In the genomic region with DNA sequence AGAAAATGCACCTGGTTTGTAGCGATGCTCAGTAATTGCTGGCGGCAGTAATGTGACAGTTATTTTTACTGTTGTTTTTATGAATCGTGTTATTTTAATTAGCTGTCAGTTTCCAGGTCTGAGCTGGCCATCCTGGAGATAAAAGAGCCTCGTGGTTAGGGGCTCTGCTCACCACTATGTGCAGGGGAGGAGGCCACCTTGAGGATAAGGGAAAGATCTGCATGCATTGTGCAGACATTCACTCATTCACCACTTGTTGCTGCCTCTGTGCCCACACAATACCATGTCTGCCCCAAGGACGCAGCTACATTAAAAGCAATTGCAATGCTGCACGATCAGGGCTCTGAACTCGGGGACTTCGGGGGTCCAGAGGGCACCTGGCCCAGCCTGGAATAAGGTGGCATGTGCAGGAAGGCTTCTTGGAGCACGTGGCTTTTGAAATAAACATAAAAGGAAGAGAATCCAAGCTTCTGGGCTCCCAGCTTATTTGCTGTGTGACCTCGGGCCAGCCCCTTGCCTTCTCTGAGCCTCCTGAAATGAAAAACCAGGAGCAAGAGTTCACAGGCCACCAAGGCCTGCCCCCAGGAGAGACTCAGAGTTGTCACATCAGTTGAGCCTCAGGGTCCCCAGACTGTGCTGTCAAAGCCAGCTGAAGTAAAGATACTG, we compare ENCODE assay signal across 14 cellular contexts. TPM values are rescaled to one million over a fixed set of nuclear protein-coding genes. Genes with fewer than 3 reads are reported as not detected.
DNase-seq lines count a peak whose midpoint lies in the region; ATAC-seq, FAIRE-seq and TF ChIP-seq lines count a peak whose summit lies in the region.
"Had no signal": no experiment of that assay in that cellular context is flagged by ENCODE, and none has a peak within 500 bp of the region (broad histone marks: within the 10 kb centered on the region; RNA-seq: fewer than 3 reads in every experiment).

No MANE protein-coding gene starts in this region.

- H3K36me3 ChIP-seq in cardiac muscle cell (no peaks in the 10 kb centered on the region), astrocyte (ENCODE audit: insufficient read depth, low read length) (no peaks in the 10 kb centered on the region), keratinocyte (ENCODE audit: control insufficient read depth in 2 of 2, extremely low read depth in 1 of 2, insufficient read depth in 2 of 2, low read length in 2 of 2) (no peaks in the 10 kb centered on the region), vagina (no peaks in the 10 kb centered on the region)
- H3K36me3 ChIP-seq: BLaER1, colonic mucosa had no signal

- H3K79me2 ChIP-seq in astrocyte (ENCODE audit: insufficient read depth, low read length) (no peaks in the 10 kb centered on the region), keratinocyte (ENCODE audit: control insufficient read depth, insufficient read depth, low read length) (no peaks in the 10 kb centered on the region)

- H3K9me3 Mint-ChIP-seq in astrocyte (ENCODE audit: unreplicated experiment): no peaks in the 10 kb centered on the region

- peaks cover 48% of the 10 kb centered on the region for H3K27me3 Mint-ChIP-seq in astrocyte (ENCODE audit: low read depth, unreplicated experiment)

- no peaks in the 10 kb centered on the region for H4K20me1 ChIP-seq in astrocyte (ENCODE audit: insufficient read depth, low read length)
- H4K20me1 ChIP-seq in keratinocyte (ENCODE audit: control insufficient read depth, extremely low read depth, insufficient read depth, low read length): no peaks in the 10 kb centered on the region
- H4K20me1 ChIP-seq: BLaER1 had no signal

- H3K27ac ChIP-seq in cardiac muscle cell: no peak overlapping the region
- no peak overlapping the region for H3K27ac ChIP-seq in astrocyte (ENCODE audit: low read depth, low read length)
- no peak overlapping the region for H3K27ac ChIP-seq in keratinocyte (ENCODE audit: control insufficient read depth, insufficient read depth, low read length)
- H3K27ac ChIP-seq in vagina: peak overlapping the region; percentile 34
- H3K27ac ChIP-seq: BLaER1, colonic mucosa had no signal

- dilution Hi-C loops in keratinocyte (cut with MboI; ENCODE audit: extremely low pct_ligation_motif_present, low sequenced_read_pairs): no loop called here

- H3K4me1 Mint-ChIP-seq in astrocyte (ENCODE audit: low read depth, unreplicated experiment): no peaks in the 10 kb centered on the region

- FAIRE-seq in astrocyte (lab: Jason Lieb, UNC) (no peak), keratinocyte (lab: Jason Lieb, UNC) (no peak)

- DNase-seq in cardiac muscle cell (ENCODE audit: low read depth in 1 of 2, low spot score in 1 of 2): no peak
- DNase-seq in Right ventricle myocardium inferior (ENCODE audit: missing footprints): no peak
- DNase-seq in astrocyte (ENCODE audit: low read depth): no peak
- no peak for DNase-seq in keratinocyte (ENCODE audit: low read depth, low spot score)
- no peak for DNase-seq in vagina (ENCODE audit: extremely low spot score in 2 of 2)
- no peak for DNase-seq in NAMALWA (ENCODE audit: low spot score)
- DNase-seq: activated CD4-positive, alpha-beta T cell treated with anti-CD3 and anti-CD28 coated beads, Interleukin-2, amount 50 U/mL, for 48 hours; activated naive CD4-positive, alpha-beta T cell; colonic mucosa; T-helper 2 cell had no signal

- no peaks in the 10 kb centered on the region for H3K27me3 ChIP-seq in cardiac muscle cell
- H3K27me3 ChIP-seq in astrocyte (ENCODE audit: insufficient read depth, low read length): peaks cover 6% of the 10 kb centered on the region
- H3K27me3 ChIP-seq in keratinocyte (ENCODE audit: control insufficient read depth, extremely low read depth, insufficient read depth, low read length): peaks cover 6% of the 10 kb centered on the region
- no peaks in the 10 kb centered on the region for H3K27me3 ChIP-seq in vagina
- H3K27me3 ChIP-seq: BLaER1, colonic mucosa had no signal

- H3K9me1 ChIP-seq in keratinocyte (ENCODE audit: control insufficient read depth, extremely low read depth, insufficient read depth, low read length): no peaks in the 10 kb centered on the region

- no peak for TF ChIP-seq POLR2A in vagina (IDR thresholded peaks at IDR 0.05)

- H3K4me2 ChIP-seq in astrocyte (ENCODE audit: low read length) (peak overlapping the region; percentile 42), keratinocyte (ENCODE audit: control insufficient read depth, extremely low read depth, insufficient read depth, low read depth, low read length) (no peak overlapping the region)
- H3K4me2 ChIP-seq: BLaER1 had no signal

- no peak overlapping the region for H3K27ac Mint-ChIP-seq in astrocyte (ENCODE audit: unreplicated experiment)

- H3K9ac ChIP-seq in astrocyte (ENCODE audit: low read length) (no peak overlapping the region), keratinocyte (ENCODE audit: control insufficient read depth, extremely low read depth, insufficient read depth, low read length) (no peak overlapping the region)
- H3K9ac ChIP-seq: BLaER1 had no signal

- H3K9me3 ChIP-seq in cardiac muscle cell (ENCODE audit: low read depth) (no peaks in the 10 kb centered on the region), astrocyte (ENCODE audit: insufficient read depth, low read depth, low read length) (no peaks in the 10 kb centered on the region), keratinocyte (ENCODE audit: control insufficient read depth, low read depth, low read length) (no peaks in the 10 kb centered on the region), vagina (no peaks in the 10 kb centered on the region)
- H3K9me3 ChIP-seq: BLaER1, colonic mucosa had no signal

- H3K36me3 Mint-ChIP-seq in astrocyte (ENCODE audit: low read depth, unreplicated experiment): no peaks in the 10 kb centered on the region

- peak; percentile 32 for TF ChIP-seq CTCF in cardiac muscle cell (IDR thresholded peaks at IDR 0.05; ENCODE audit: low read depth, low read length)
- TF ChIP-seq CTCF in astrocyte (IDR thresholded peaks at IDR 0.05; ENCODE audit: insufficient read depth, low read depth, low read length): peak; percentile 20
- TF ChIP-seq CTCF in keratinocyte (optimal IDR thresholded peaks at IDR 0.05 in 1 of 3, IDR thresholded peaks at IDR 0.05 in 1 of 3, conservative IDR thresholded peaks at IDR 0.05 in 1 of 3; ENCODE audit: extremely low read depth in 1 of 3, insufficient read depth in 2 of 3, low read length in 3 of 3): peak in 2 of 3 experiments; percentile 13 to 32
- TF ChIP-seq CTCF in vagina (IDR thresholded peaks at IDR 0.05): no peak

- H3K4me3 Mint-ChIP-seq in astrocyte (ENCODE audit: unreplicated experiment): no peak overlapping the region

- peaks cover 6% of the 10 kb centered on the region for H3K4me1 ChIP-seq in cardiac muscle cell (ENCODE audit: low read depth)
- peaks cover 32% of the 10 kb centered on the region for H3K4me1 ChIP-seq in astrocyte (ENCODE audit: insufficient read depth, low read length)
- peaks cover 29% of the 10 kb centered on the region for H3K4me1 ChIP-seq in keratinocyte (ENCODE audit: control insufficient read depth, extremely low read depth, insufficient read depth, low read length)
- H3K4me1 ChIP-seq in vagina: peaks cover 27% of the 10 kb centered on the region
- H3K4me1 ChIP-seq: colonic mucosa had no signal

- H3K4me3 ChIP-seq in cardiac muscle cell (no peak overlapping the region), astrocyte (ENCODE audit: insufficient read depth, low read depth, low read length) (no peak overlapping the region), keratinocyte (ENCODE audit: control insufficient read depth in 2 of 3, extremely low read depth in 1 of 3, insufficient read depth in 2 of 3, low read depth in 1 of 3, low read length in 3 of 3) (no peak overlapping the region), vagina (no peak overlapping the region)
- H3K4me3 ChIP-seq: BLaER1, colonic mucosa had no signal

- intact Hi-C loops in Right ventricle myocardium inferior (cut with DNase I): no loop called here
- intact Hi-C loops in vagina (cut with DNase I): no loop called here

- H2AFZ ChIP-seq in astrocyte (ENCODE audit: low read depth, low read length): no peak overlapping the region
- no peak overlapping the region for H2AFZ ChIP-seq in keratinocyte (ENCODE audit: control insufficient read depth, low read length)

- no peak for ATAC-seq in Right ventricle myocardium inferior
- ATAC-seq in HG03521 (IDR thresholded peaks at IDR 0.05; ENCODE audit: unreplicated experiment): no peak
- no peak for ATAC-seq in HG02852 (IDR thresholded peaks at IDR 0.05; ENCODE audit: unreplicated experiment)
- ATAC-seq: left colon had no signal

RNA-seq across cellular contexts. Expression of a gene that starts 44.7 kb away (rescaled TPM):
- total RNA-seq in cardiac muscle cell (2.5 and 2.8 TPM in 2 replicates), Right ventricle myocardium inferior (1.5 TPM), astrocyte (0.26 and 0.36 TPM in 2 replicates), vagina (7.6 TPM)
- polyA plus RNA-seq in cardiac muscle cell (0.40 and 0.80 TPM in 2 replicates), keratinocyte (0.18 to 1.5 TPM (median 0.24 TPM) in 3 replicates)
- 0.11 TPM for polyA plus RNA-seq in keratinocyte (2011; ENCODE audit: low read depth)
- polyA plus RNA-seq in keratinocyte (2011; cell fraction: cytosol; rRNA removed): 0.36 and 0.40 TPM in 2 replicates
- 1.6 and 2.2 TPM in 2 replicates for polyA plus RNA-seq in keratinocyte (2011; cell fraction: nucleus; rRNA removed)
- 0.15 and 0.34 TPM in 2 replicates for polyA plus RNA-seq in keratinocyte (2012; ENCODE audit: low replicate concordance)
- 0.29 to 2.3 TPM (median 0.30 TPM) in 3 replicates for polyA minus RNA-seq in keratinocyte
- polyA minus RNA-seq in keratinocyte (2011; cell fraction: cytosol; rRNA and poly(A)+ RNA removed): 0.58 TPM
- polyA minus RNA-seq in keratinocyte (2011; cell fraction: nucleus; rRNA and poly(A)+ RNA removed): 1.3 and 2.6 TPM in 2 replicates

Comparison
In these comparisons a context has a peak if more than half of its experiments do, and no peak if none do; other contexts are left out.
1. CTCF ChIP-seq: peak in cardiac muscle cell (single experiment), astrocyte (single experiment) and keratinocyte (2 of 3); none in vagina (0 of 3).